Comparison of ENCODE assay signal across 7 cellular contexts in the genomic region with DNA sequence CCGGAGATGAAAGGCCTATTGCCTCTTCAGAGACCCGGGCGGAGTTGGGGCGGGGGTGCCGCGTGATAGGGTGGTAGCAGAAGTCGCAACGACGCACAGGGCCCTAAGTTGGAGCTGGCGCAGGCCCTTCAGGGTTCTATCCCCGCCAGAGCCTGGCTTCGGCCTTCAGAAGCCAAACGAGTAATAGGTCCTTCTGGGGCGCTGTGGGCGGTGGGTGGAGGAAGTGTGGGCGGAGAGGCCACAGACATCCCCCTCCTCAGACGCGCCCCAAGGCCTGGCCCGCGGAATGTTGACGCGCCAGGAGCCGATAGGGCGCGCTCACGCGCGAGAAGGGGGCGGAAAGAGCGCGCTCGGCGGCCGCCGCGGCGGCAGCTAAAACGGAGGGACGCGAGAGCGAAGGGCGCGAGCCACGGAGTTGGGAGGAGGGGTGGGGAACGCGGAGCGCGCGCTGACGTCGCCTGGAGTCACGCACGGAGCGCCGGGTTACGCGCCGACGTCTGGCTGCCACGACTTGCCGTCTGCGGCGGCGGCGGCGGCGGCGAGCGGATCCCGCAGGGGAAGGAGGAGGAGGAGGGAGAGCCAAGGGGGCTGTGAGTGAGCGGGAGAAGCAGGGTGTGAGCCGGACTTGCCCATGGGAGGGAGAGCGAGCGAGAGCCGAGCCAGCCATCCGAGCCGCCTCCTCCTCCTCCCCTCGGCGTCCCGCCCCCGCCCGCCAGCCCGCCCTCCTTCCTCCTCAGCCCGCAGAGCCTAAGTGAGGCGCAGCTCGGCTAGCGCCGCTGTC. TPM values are rescaled to one million over a fixed set of nuclear protein-coding genes. Genes with fewer than 3 reads are reported as not detected.
DNase-seq lines count a peak whose midpoint lies in the region; ATAC-seq and TF ChIP-seq lines count a peak whose summit lies in the region.

No MANE protein-coding gene starts in this region.

- DNase-seq in NCI-H1694 treated with DMSO at 0.1 percent for 48 hours (lab: John Stamatoyannopoulos, UW) (peak; percentile 70), T-helper 22 cell (ENCODE audit: low read depth) (peak; percentile 91), astrocyte of the cerebellum (ENCODE audit: low read depth) (peak; percentile 73), hepatocyte (ENCODE audit: low spot score) (peak; percentile 95), retinal pigment epithelial cell (ENCODE audit: low read depth) (peak; percentile 65)

- H3K36me3 ChIP-seq in hepatocyte (replicated peaks; ENCODE audit: insufficient read depth, low read depth), result no peaks in the 10 kb centered on the region

- in situ Hi-C loops in astrocyte of the cerebellum (cut with HindIII; ENCODE audit: low sequenced_read_pairs), result no loop called here

- no peaks in the 10 kb centered on the region for H3K9me2 ChIP-seq in hepatocyte (replicated peaks; ENCODE audit: insufficient read depth)

- peak overlapping the region; percentile 95 for H3K27ac ChIP-seq in hepatocyte

- peak overlapping the region; percentile 97 for H3K4me2 ChIP-seq in hepatocyte

- peak overlapping the region; percentile 87 for H2AFZ ChIP-seq in hepatocyte

- 1% methylated on average over 50 of the region's 88 CpGs for WGBS in hepatocyte (ENCODE audit: low lambda C conversion rate, missing lambda C conversion rate)

- H3K79me2 ChIP-seq in hepatocyte, result peaks cover 41% of the 10 kb centered on the region

- H3K27me3 ChIP-seq in hepatocyte, result peaks cover 59% of the 10 kb centered on the region

- peak overlapping the region; percentile 57 for H3K4me3 ChIP-seq in astrocyte of the cerebellum (ENCODE audit: low read depth, low read length)
- H3K4me3 ChIP-seq in hepatocyte, result peak overlapping the region; percentile 62
- peak overlapping the region; percentile 75 for H3K4me3 ChIP-seq in retinal pigment epithelial cell (ENCODE audit: low read length)

- ATAC-seq in GM18499 (IDR thresholded peaks at IDR 0.05; ENCODE audit: insufficient read depth, unreplicated experiment), result peak; percentile 62
- peak; percentile 85 for ATAC-seq in HG02884 (IDR thresholded peaks at IDR 0.05; ENCODE audit: unreplicated experiment)

- peaks cover 42% of the 10 kb centered on the region for H4K20me1 ChIP-seq in hepatocyte (ENCODE audit: insufficient read depth, poor library complexity, severe bottlenecking)

- peak; percentile 18 for TF ChIP-seq CTCF in astrocyte of the cerebellum (IDR thresholded peaks at IDR 0.05; ENCODE audit: low read depth, low read length, missing control alignments)
- TF ChIP-seq CTCF in hepatocyte (IDR thresholded peaks at IDR 0.05; ENCODE audit: poor library complexity), result peak; percentile 22
- TF ChIP-seq CTCF in retinal pigment epithelial cell (conservative IDR thresholded peaks at IDR 0.05; ENCODE audit: low read depth, low read length), result peak; percentile 11

- H3K4me1 ChIP-seq in hepatocyte (ENCODE audit: insufficient read depth), result peaks cover 15% of the 10 kb centered on the region

- no peaks in the 10 kb centered on the region for H3K9me3 ChIP-seq in hepatocyte (ENCODE audit: low read depth)

RNA-seq across cellular contexts. Expression of a gene that starts 6.4 kb away (rescaled TPM):
- 11.9 and 13.8 TPM in 2 replicates for total RNA-seq in hepatocyte
- polyA plus RNA-seq in hepatocyte, result 7.4 and 10.1 TPM in 2 replicates

RNA-seq across cellular contexts. Expression of a gene that starts 18.2 kb away (rescaled TPM):
- 4.4 and 7.2 TPM in 2 replicates for total RNA-seq in hepatocyte
- polyA plus RNA-seq in hepatocyte, result 0.50 and 0.89 TPM in 2 replicates

Comparison
In these comparisons a context has a peak if more than half of its experiments do, and no peak if none do; other contexts are left out.
1. Peak in every context shown above with its lines: DNase-seq, ATAC-seq, H3K4me3 ChIP-seq and H3K27ac ChIP-seq.